In the genomic region with DNA sequence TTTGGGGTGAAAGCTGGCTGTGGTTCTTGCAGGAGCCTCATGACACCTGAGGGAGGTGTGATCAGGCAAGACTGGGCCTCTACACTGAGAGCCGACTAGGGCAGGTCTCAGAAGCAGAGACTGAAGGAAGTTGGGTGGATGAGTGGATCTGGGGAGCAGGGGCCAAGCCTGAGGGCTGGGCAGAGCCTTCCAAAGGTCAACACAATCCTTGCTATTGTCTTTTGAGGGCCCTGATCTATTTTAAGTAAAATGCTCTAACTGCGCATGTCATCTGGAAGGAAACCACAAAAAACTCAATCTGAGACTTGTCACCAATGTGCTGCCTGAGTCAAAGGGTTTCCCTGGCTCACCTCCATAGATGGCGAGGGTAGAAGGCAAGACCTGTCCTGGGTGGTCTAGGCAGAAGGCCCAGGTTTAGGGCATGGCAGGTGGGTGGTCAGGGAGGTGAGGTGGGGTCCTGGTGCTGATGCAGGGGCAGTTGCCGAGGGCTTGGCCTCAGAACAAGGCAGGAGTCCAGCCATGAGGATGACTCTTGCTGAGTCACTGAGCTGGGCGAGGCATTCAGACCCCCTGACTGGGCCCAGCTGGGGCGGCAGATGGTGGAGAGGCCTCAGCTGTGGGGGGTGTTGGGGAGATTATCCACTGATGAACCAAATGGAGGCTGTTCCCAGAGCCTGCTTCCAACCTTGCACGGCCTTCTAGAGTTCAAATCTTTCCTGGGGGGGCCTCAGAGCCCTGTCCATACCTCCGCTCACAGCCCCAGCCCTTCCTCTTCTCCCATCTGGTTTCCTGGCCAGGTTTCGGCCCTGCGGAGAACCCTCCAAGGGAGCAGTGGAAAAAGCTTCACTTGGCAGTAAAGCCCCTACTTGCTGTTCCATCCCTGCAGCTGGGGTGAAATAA, we compare ENCODE assay signal across 8 cellular contexts. TPM values are rescaled to one million over a fixed set of nuclear protein-coding genes. Genes with fewer than 3 reads are reported as not detected.
DNase-seq lines count a peak whose midpoint lies in the region; ATAC-seq and TF ChIP-seq lines count a peak whose summit lies in the region.

No MANE protein-coding gene starts in this region.

- peak; percentile 65 to 74 for ATAC-seq in activated CD4-positive, CD25-positive, alpha-beta regulatory T cell treated with anti-CD3 and anti-CD28 coated beads, Interleukin-2, amount 50 U/mL, for 24 hours
- no peak for ATAC-seq in T-helper 17 cell
- no peak for ATAC-seq in GM19324 (IDR thresholded peaks at IDR 0.05; ENCODE audit: low FRiP score, unreplicated experiment)
- ATAC-seq in GM18909 (IDR thresholded peaks at IDR 0.05; ENCODE audit: poor library complexity, unreplicated experiment), result no peak

- H3K9me3 ChIP-seq in T-helper 17 cell (ENCODE audit: control insufficient read depth, low read length, poor library complexity, severe bottlenecking) (no peaks in the 10 kb centered on the region), muscle layer of duodenum (ENCODE audit: control insufficient read depth in 1 of 2, low read length in 2 of 2) (no peaks in the 10 kb centered on the region)

- H3K27me3 Mint-ChIP-seq in T-helper 17 cell, result no peaks in the 10 kb centered on the region
- H3K27me3 Mint-ChIP-seq in type B pancreatic cell, result no peaks in the 10 kb centered on the region

- H3K27ac ChIP-seq in muscle layer of duodenum (ENCODE audit: low read length), result peak overlapping the region; percentile 71

- H3K4me1 Mint-ChIP-seq in T-helper 17 cell (peaks cover 46% of the 10 kb centered on the region), type B pancreatic cell (ENCODE audit: unreplicated experiment) (peaks cover 15% of the 10 kb centered on the region)

- no peaks in the 10 kb centered on the region for H3K36me3 Mint-ChIP-seq in T-helper 17 cell (ENCODE audit: low read depth)
- no peaks in the 10 kb centered on the region for H3K36me3 Mint-ChIP-seq in type B pancreatic cell

- peaks cover 8 to 14% of the 10 kb centered on the region in 2 donors for H3K36me3 ChIP-seq in muscle layer of duodenum (ENCODE audit: control insufficient read depth in 1 of 2, insufficient read depth in 2 of 2, low read length in 2 of 2)

- H3K4me3 ChIP-seq in muscle layer of duodenum (ENCODE audit: low read depth in 1 of 2, low read length in 2 of 2), result peak overlapping the region; percentile 1 to 23

- peak overlapping the region; percentile 93 for H3K27ac Mint-ChIP-seq in T-helper 17 cell
- H3K27ac Mint-ChIP-seq in type B pancreatic cell, result peak overlapping the region; percentile 66

- H3K9me3 Mint-ChIP-seq in type B pancreatic cell, result no peaks in the 10 kb centered on the region

- TF ChIP-seq CTCF in type B pancreatic cell (conservative IDR thresholded peaks at IDR 0.05), result no peak

- peaks cover 23 to 43% of the 10 kb centered on the region in 2 donors for H3K4me1 ChIP-seq in muscle layer of duodenum (ENCODE audit: control insufficient read depth in 1 of 2, insufficient read depth in 2 of 2, low read length in 2 of 2)

- H3K4me3 Mint-ChIP-seq in T-helper 17 cell, result peak overlapping the region; percentile 90
- H3K4me3 Mint-ChIP-seq in type B pancreatic cell, result no peak overlapping the region

- no peaks in the 10 kb centered on the region for H3K27me3 ChIP-seq in muscle layer of duodenum (ENCODE audit: low read depth, low read length)

- DNase-seq in activated CD4-positive, CD25-positive, alpha-beta regulatory T cell treated with anti-CD3 and anti-CD28 coated beads, Interleukin-2, amount 50 U/mL, for 72 hours, result no peak
- DNase-seq in T-helper 17 cell, result no peak
- peak; percentile 66 for DNase-seq in dermis blood vessel endothelial cell
- no peak for DNase-seq in type B pancreatic cell (ENCODE audit: extremely low spot score, unreplicated experiment)

RNA-seq across cellular contexts. Expression of gene MVP, which starts 5.1 kb away (rescaled TPM):
- total RNA-seq in T-helper 17 cell, result 100 to 1,000 TPM; 141 to 154 TPM
- 222 and 262 TPM in 2 replicates for total RNA-seq in dermis blood vessel endothelial cell
- total RNA-seq in type B pancreatic cell (ENCODE audit: low replicate concordance), result 27.4 and 46.3 TPM in 2 replicates

RNA-seq across cellular contexts. Expression of gene PAGR1, which starts 9.4 kb away (rescaled TPM):
- total RNA-seq in T-helper 17 cell (10 to 100 TPM; 15.2 to 16.3 TPM), dermis blood vessel endothelial cell (23.5 and 30.1 TPM in 2 replicates), type B pancreatic cell (ENCODE audit: low replicate concordance) (25.5 and 33.5 TPM in 2 replicates)

RNA-seq across cellular contexts. Expression of gene PRRT2, which starts 13.4 kb away (rescaled TPM):
- total RNA-seq in T-helper 17 cell (1 to 10 TPM; 2.0 to 3.4 TPM), dermis blood vessel endothelial cell (0.68 TPM in 1 of 2 replicates, not detected in the other), type B pancreatic cell (ENCODE audit: low replicate concordance) (1.4 and 15.1 TPM in 2 replicates)

RNA-seq across cellular contexts. Expression of gene MAZ, which starts 19.1 kb away (rescaled TPM):
- total RNA-seq in T-helper 17 cell (100 to 1,000 TPM; 242 to 254 TPM), dermis blood vessel endothelial cell (130 and 265 TPM in 2 replicates), type B pancreatic cell (ENCODE audit: low replicate concordance) (207 and 294 TPM in 2 replicates)

RNA-seq across cellular contexts. Expression of gene KIF22, which starts 34.8 kb away (rescaled TPM):
- total RNA-seq in T-helper 17 cell, result 10 to 100 TPM; 74.3 to 89.0 TPM
- total RNA-seq in dermis blood vessel endothelial cell, result 26.7 and 76.9 TPM in 2 replicates
- total RNA-seq in type B pancreatic cell (ENCODE audit: low replicate concordance), result 54.8 and 112 TPM in 2 replicates

Comparison
In these comparisons a context has a peak if more than half of its experiments do, and no peak if none do; other contexts are left out.
1. ATAC-seq: peak in activated CD4-positive, CD25-positive, alpha-beta regulatory T cell treated with anti-CD3 and anti-CD28 coated beads, Interleukin-2, amount 50 U/mL, for 24 hours (2 of 2); none in T-helper 17 cell (single experiment), GM19324 (single experiment) and GM18909 (single experiment).